Comparison of ENCODE assay signal across 8 cellular contexts in genomic region chr15:65516997-65517865, GRCh38. TPM values are rescaled to one million over a fixed set of nuclear protein-coding genes. Genes with fewer than 3 reads are reported as not detected.
DNase-seq lines count a peak whose midpoint lies in the region; ATAC-seq and TF ChIP-seq lines count a peak whose summit lies in the region.

DPP8 (minus strand) TSS chr15:65517689; CDS start chr15:65512553, 5,136 bp downstream.

- H3K27ac ChIP-seq in GM23338 (ENCODE audit: low read depth) (peak within 1 kb of the TSS; percentile 98), RWPE1 (peak within 1 kb of the TSS; percentile 91)

- H3K36me3 ChIP-seq in GM23338 (ENCODE audit: insufficient read depth) = no peaks in the 10 kb centered on the region; the same call in 1 of the 2 replicates

- peaks cover 26% of the 10 kb centered on the region for H3K79me2 ChIP-seq in GM23338 (replicated peaks; ENCODE audit: insufficient read depth)

- peak within 1 kb of the TSS; percentile 89 for H3K4me3 Mint-ChIP-seq in GM23338
- peak within 1 kb of the TSS; percentile 99 for H3K4me3 Mint-ChIP-seq in activated T-helper 2 cell treated with anti-CD3 and anti-CD28 coated beads, Interferon-gamma antibody, Interleukin-2, Interleukin-4, amounts not matched to agents 10 μg/mL and 5 μg/mL and 100 μg/mL, durations not matched to agents 14 hours and 24 hours and 36 hours (ENCODE audit: low read depth)
- peak within 1 kb of the TSS; percentile 97 for H3K4me3 Mint-ChIP-seq in natural killer cell treated with Interleukin-12 subunit alpha and Interleukin-12 subunit beta and Interleukin-15 and Interleukin-18, amount 100 ng/mL, for 72 hours
- peak within 1 kb of the TSS; percentile 92 for H3K4me3 Mint-ChIP-seq in stimulated activated naive CD8-positive, alpha-beta T cell treated with anti-CD3 and anti-CD28 coated beads, Interleukin-15, Interleukin-2, amounts not matched to agents 100 ng/mL and 50 ng/mL, for 24 hours

- intact Hi-C loops in activated T-helper 2 cell treated with anti-CD3 and anti-CD28 coated beads, Interferon-gamma antibody, Interleukin-2, Interleukin-4, amounts not matched to agents 10 μg/mL and 5 μg/mL and 100 μg/mL, durations not matched to agents 14 hours and 24 hours and 36 hours (cut with micrococcal nuclease) = loop anchor here (1.0 kb wide), 1 partner anchor 13 kb away; the partner anchor contains the start of gene HACD3

- H3K4me1 ChIP-seq in GM23338 (ENCODE audit: insufficient read depth) = peaks cover 7% of the 10 kb centered on the region

- H3F3A ChIP-seq in GM23338 (replicated peaks; ENCODE audit: low read depth) = peaks cover 6% of the 10 kb centered on the region; the same call in 1 of the 2 replicates

- peaks cover 11% of the 10 kb centered on the region for H3K36me3 Mint-ChIP-seq in GM23338 (ENCODE audit: low read depth)
- H3K36me3 Mint-ChIP-seq in activated T-helper 2 cell treated with anti-CD3 and anti-CD28 coated beads, Interferon-gamma antibody, Interleukin-2, Interleukin-4, amounts not matched to agents 10 μg/mL and 5 μg/mL and 100 μg/mL, durations not matched to agents 14 hours and 24 hours and 36 hours (ENCODE audit: low read depth) = peaks cover 33% of the 10 kb centered on the region
- H3K36me3 Mint-ChIP-seq in natural killer cell treated with Interleukin-12 subunit alpha and Interleukin-12 subunit beta and Interleukin-15 and Interleukin-18, amount 100 ng/mL, for 72 hours = peaks cover 9% of the 10 kb centered on the region
- peaks cover 19% of the 10 kb centered on the region for H3K36me3 Mint-ChIP-seq in stimulated activated naive CD8-positive, alpha-beta T cell treated with anti-CD3 and anti-CD28 coated beads, Interleukin-15, Interleukin-2, amounts not matched to agents 100 ng/mL and 50 ng/mL, for 24 hours (ENCODE audit: low read depth)

- H2AFZ ChIP-seq in GM23338 = peak within 1 kb of the TSS; percentile 98

- CTCF ChIA-PET in RWPE1 (lab: Yijun Ruan, JAX) = interaction anchor here (0.5 to 1.1 kb wide), 3 partner anchors 13 to 138 kb away, joined by 3 to 6 read pairs (median 3); partner anchors contain the start of gene HACD3

- peaks cover 7% of the 10 kb centered on the region; the same call in 2 of the 3 replicates for H3K4me1 Mint-ChIP-seq in GM23338
- H3K4me1 Mint-ChIP-seq in activated T-helper 2 cell treated with anti-CD3 and anti-CD28 coated beads, Interferon-gamma antibody, Interleukin-2, Interleukin-4, amounts not matched to agents 10 μg/mL and 5 μg/mL and 100 μg/mL, durations not matched to agents 14 hours and 24 hours and 36 hours (ENCODE audit: low read depth) = peaks cover 21% of the 10 kb centered on the region
- peaks cover 36 to 43% of the 10 kb centered on the region in 2 donors for H3K4me1 Mint-ChIP-seq in natural killer cell treated with Interleukin-12 subunit alpha and Interleukin-12 subunit beta and Interleukin-15 and Interleukin-18, amount 100 ng/mL, for 72 hours (ENCODE audit: low read depth in 2 of 2)
- peaks cover 42% of the 10 kb centered on the region for H3K4me1 Mint-ChIP-seq in stimulated activated naive CD8-positive, alpha-beta T cell treated with anti-CD3 and anti-CD28 coated beads, Interleukin-15, Interleukin-2, amounts not matched to agents 100 ng/mL and 50 ng/mL, for 24 hours (ENCODE audit: low read depth)

- peaks cover 16% of the 10 kb centered on the region for H4K20me1 ChIP-seq in GM23338 (replicated peaks; ENCODE audit: insufficient read depth)

- H3K27me3 ChIP-seq in GM23338 (ENCODE audit: insufficient read depth) = no peaks in the 10 kb centered on the region

- peak; percentile 99 for ATAC-seq in GM23338
- peak; percentile 94 for ATAC-seq in natural killer cell treated with Interleukin-12 subunit alpha and Interleukin-12 subunit beta and Interleukin-15 and Interleukin-18, amount 100 ng/mL, for 72 hours

- TF ChIP-seq CTCF in GM23338 (conservative IDR thresholded peaks at IDR 0.05; ENCODE audit: low read depth in 2 of 2) (peak; percentile 89 to 98), LNCAP (IDR thresholded peaks at IDR 0.05) (peak; percentile 95), RWPE1 (conservative IDR thresholded peaks at IDR 0.05; ENCODE audit: low read depth) (peak; percentile 99)

- H3K27me3 Mint-ChIP-seq in GM23338 (ENCODE audit: insufficient read depth, low read depth, poor library complexity) = peaks cover 7% of the 10 kb centered on the region
- H3K27me3 Mint-ChIP-seq in activated T-helper 2 cell treated with anti-CD3 and anti-CD28 coated beads, Interferon-gamma antibody, Interleukin-2, Interleukin-4, amounts not matched to agents 10 μg/mL and 5 μg/mL and 100 μg/mL, durations not matched to agents 14 hours and 24 hours and 36 hours (ENCODE audit: low read depth) = no peaks in the 10 kb centered on the region
- no peaks in the 10 kb centered on the region for H3K27me3 Mint-ChIP-seq in natural killer cell treated with Interleukin-12 subunit alpha and Interleukin-12 subunit beta and Interleukin-15 and Interleukin-18, amount 100 ng/mL, for 72 hours
- no peaks in the 10 kb centered on the region for H3K27me3 Mint-ChIP-seq in stimulated activated naive CD8-positive, alpha-beta T cell treated with anti-CD3 and anti-CD28 coated beads, Interleukin-15, Interleukin-2, amounts not matched to agents 100 ng/mL and 50 ng/mL, for 24 hours

- H3K4me2 ChIP-seq in GM23338 = peak within 1 kb of the TSS; percentile 100

- H3K9me2 ChIP-seq in GM23338 (ENCODE audit: insufficient read depth) = no peaks in the 10 kb centered on the region

- H3K9me3 Mint-ChIP-seq in GM23338 = no peaks in the 10 kb centered on the region
- H3K9me3 Mint-ChIP-seq in activated T-helper 2 cell treated with anti-CD3 and anti-CD28 coated beads, Interferon-gamma antibody, Interleukin-2, Interleukin-4, amounts not matched to agents 10 μg/mL and 5 μg/mL and 100 μg/mL, durations not matched to agents 14 hours and 24 hours and 36 hours = no peaks in the 10 kb centered on the region
- no peaks in the 10 kb centered on the region for H3K9me3 Mint-ChIP-seq in natural killer cell treated with Interleukin-12 subunit alpha and Interleukin-12 subunit beta and Interleukin-15 and Interleukin-18, amount 100 ng/mL, for 72 hours
- H3K9me3 Mint-ChIP-seq in stimulated activated naive CD8-positive, alpha-beta T cell treated with anti-CD3 and anti-CD28 coated beads, Interleukin-15, Interleukin-2, amounts not matched to agents 100 ng/mL and 50 ng/mL, for 24 hours = no peaks in the 10 kb centered on the region

- DNase-seq in EL = peak; percentile 93
- peak; percentile 98 for DNase-seq in GM23338 (ENCODE audit: low spot score)
- DNase-seq in RWPE1 (ENCODE audit: low spot score) = peak; percentile 92
- peak; percentile 93 for DNase-seq in activated T-helper 2 cell treated with anti-CD3 and anti-CD28 coated beads, Interferon-gamma antibody, Interleukin-2, Interleukin-4, amounts not matched to agents 10 μg/mL and 5 μg/mL and 100 μg/mL, durations not matched to agents 14 hours and 24 hours and 36 hours (ENCODE audit: low spot score)
- peak; percentile 90 for DNase-seq in fibroblast of peridontal ligament (ENCODE audit: extremely low read depth)
- peak; percentile 96 for DNase-seq in natural killer cell treated with Interleukin-12 subunit alpha and Interleukin-12 subunit beta and Interleukin-15 and Interleukin-18, amount 100 ng/mL, for 72 hours (ENCODE audit: low spot score)

- H3K4me3 ChIP-seq in GM23338 = peak within 1 kb of the TSS; percentile 99

- peak within 1 kb of the TSS; percentile 25 for H3K27ac Mint-ChIP-seq in GM23338
- H3K27ac Mint-ChIP-seq in activated T-helper 2 cell treated with anti-CD3 and anti-CD28 coated beads, Interferon-gamma antibody, Interleukin-2, Interleukin-4, amounts not matched to agents 10 μg/mL and 5 μg/mL and 100 μg/mL, durations not matched to agents 14 hours and 24 hours and 36 hours = peak within 1 kb of the TSS; percentile 94
- H3K27ac Mint-ChIP-seq in natural killer cell treated with Interleukin-12 subunit alpha and Interleukin-12 subunit beta and Interleukin-15 and Interleukin-18, amount 100 ng/mL, for 72 hours = peak within 1 kb of the TSS; percentile 93 to 97
- peak within 1 kb of the TSS; percentile 93 for H3K27ac Mint-ChIP-seq in stimulated activated naive CD8-positive, alpha-beta T cell treated with anti-CD3 and anti-CD28 coated beads, Interleukin-15, Interleukin-2, amounts not matched to agents 100 ng/mL and 50 ng/mL, for 24 hours

- POLR2A ChIA-PET in RWPE1 (lab: Yijun Ruan, JAX; ENCODE audit: low non-redundant PET) = interaction anchor here (0.6 kb wide), 2 partner anchors 12 to 22 kb away, joined by 5 to 13 read pairs; no protein-coding TSS in a partner anchor

TF ChIP-seq in GM23338, 12 proteins besides CTCF, POLR2A, EP300 and RAD21 (continues in another document):
- TF ChIP-seq POLR2AphosphoS5 (IDR thresholded peaks at IDR 0.05; ENCODE audit: low read depth) (peak; percentile 84), CREB1 (CRISPR knock-in tag; IDR thresholded peaks at IDR 0.05; ENCODE audit: low read depth) (peak; percentile 51)

RNA-seq across cellular contexts. Expression of gene DPP8, which starts in this region (rescaled TPM):
- 21.7 and 23.5 TPM in 2 replicates for total RNA-seq in GM23338 (2014; rRNA removed; shearing (Covaris generic))
- 29.7 and 33.5 TPM in 2 replicates for polyA plus RNA-seq in GM23338 (2016; fragmentation: Nextera tagmentation; extraction: Ambion mirVana)
- 32.3 and 33.8 TPM in 2 replicates for total RNA-seq in activated T-helper 2 cell treated with anti-CD3 and anti-CD28 coated beads, Interferon-gamma antibody, Interleukin-2, Interleukin-4, amounts not matched to agents 10 μg/mL and 5 μg/mL and 100 μg/mL, durations not matched to agents 14 hours and 24 hours and 36 hours
- total RNA-seq in natural killer cell treated with Interleukin-12 subunit alpha and Interleukin-12 subunit beta and Interleukin-15 and Interleukin-18, amount 100 ng/mL, for 72 hours = 10 to 100 TPM; 46.4 to 48.5 TPM

Comparison
In these comparisons a context has a peak if more than half of its experiments do, and no peak if none do; other contexts are left out.
1. Peak in every context shown above with its lines: DNase-seq, ATAC-seq, H3K4me3 ChIP-seq and H3K27ac ChIP-seq.
2. H3K27ac Mint-ChIP-seq: peak in every context shown above with its lines; median percentile 95 in natural killer cell treated with Interleukin-12 subunit alpha and Interleukin-12 subunit beta and Interleukin-15 and Interleukin-18, amount 100 ng/mL, for 72 hours; 94 in activated T-helper 2 cell treated with anti-CD3 and anti-CD28 coated beads, Interferon-gamma antibody, Interleukin-2, Interleukin-4, amounts not matched to agents 10 μg/mL and 5 μg/mL and 100 μg/mL, durations not matched to agents 14 hours and 24 hours and 36 hours; 93 in stimulated activated naive CD8-positive, alpha-beta T cell treated with anti-CD3 and anti-CD28 coated beads, Interleukin-15, Interleukin-2, amounts not matched to agents 100 ng/mL and 50 ng/mL, for 24 hours; 25 in GM23338.